ENCODE assay signal across 22 cellular contexts in genomic region chr3:56990295-56991015, GRCh38.
DNase-seq lines count a peak whose midpoint lies in the region; ATAC-seq and TF ChIP-seq lines count a peak whose summit lies in the region.
"Had no signal": no experiment of that assay in that cellular context is flagged by ENCODE, and none has a peak within 500 bp of the region (broad histone marks: within the 10 kb centered on the region; RNA-seq: fewer than 3 reads in every experiment).

No MANE protein-coding gene starts in this region.

- H3K4me3 ChIP-seq in esophagus squamous epithelium, result no peak overlapping the region
- H3K4me3 ChIP-seq in neuronal stem cell (ENCODE audit: low read length in 2 of 2), result no peak overlapping the region
- H3K4me3 ChIP-seq: BLaER1 treated with 17β-estradiol and CSF1 and Interleukin-3, amounts not matched to agents 10 nM and 100 nM; MG63; Peyer's patch had no signal

- no peak overlapping the region for H3K4ac ChIP-seq in neuronal stem cell (ENCODE audit: low read length)

- H3K9me3 ChIP-seq in esophagus squamous epithelium (no peaks in the 10 kb centered on the region), neuronal stem cell (replicated peaks in 1 of 2; ENCODE audit: control insufficient read depth in 2 of 2, insufficient read depth in 1 of 2, low read depth in 1 of 2, low read length in 2 of 2) (no peaks in the 10 kb centered on the region)
- H3K9me3 ChIP-seq: BLaER1 treated with 17β-estradiol and CSF1 and Interleukin-3, amounts not matched to agents 10 nM and 100 nM; MG63; Peyer's patch; SK-N-SH had no signal

- H3K4me1 ChIP-seq in esophagus squamous epithelium, result peaks cover 0 to 46% (median 17%) of the 10 kb centered on the region in 3 donors
- no peaks in the 10 kb centered on the region for H3K4me1 ChIP-seq in neuronal stem cell (ENCODE audit: control insufficient read depth in 2 of 2, insufficient read depth in 1 of 2, low read depth in 1 of 2, low read length in 2 of 2)

- no peak overlapping the region for H3K4me3 Mint-ChIP-seq in T-cell
- H3K4me3 Mint-ChIP-seq: HFFc6 had no signal

- H3K14ac ChIP-seq in neuronal stem cell (ENCODE audit: low read length), result no peak overlapping the region

- H3K27me3 ChIP-seq in esophagus squamous epithelium, result no peaks in the 10 kb centered on the region
- peaks cover 0 to 18% (median 3%) of the 10 kb centered on the region in 3 experiments for H3K27me3 ChIP-seq in neuronal stem cell (ENCODE audit: control insufficient read depth in 3 of 3, insufficient read depth in 3 of 3, low read depth in 1 of 3, low read length in 3 of 3)
- H3K27me3 ChIP-seq: MG63, Peyer's patch had no signal

- H3K36me3 ChIP-seq in esophagus squamous epithelium, result no peaks in the 10 kb centered on the region
- H3K36me3 ChIP-seq in neuronal stem cell (replicated peaks in 1 of 2; ENCODE audit: control insufficient read depth in 2 of 2, insufficient read depth in 2 of 2, low read length in 2 of 2), result no peaks in the 10 kb centered on the region
- H3K36me3 ChIP-seq: BLaER1 treated with 17β-estradiol and CSF1 and Interleukin-3, amounts not matched to agents 10 nM and 100 nM; MG63; Peyer's patch had no signal

- H3K27ac ChIP-seq in esophagus squamous epithelium (peak overlapping the region in 3 of 4 donors; percentile 13 to 63 (median 40)), neuronal stem cell (replicated peaks; ENCODE audit: low read length) (no peak overlapping the region)
- H3K27ac ChIP-seq: BLaER1 treated with 17β-estradiol and CSF1 and Interleukin-3, amounts not matched to agents 10 nM and 100 nM; KMS-11; Peyer's patch had no signal

- intact Hi-C loops in cardiac septum (cut with DNase I) (loop anchor here (10.0 kb wide), 1 partner anchor 234 kb away; the partner anchor contains the start of gene APPL1), Right ventricle myocardium inferior (cut with DNase I) (loop anchor here (5.0 kb wide), 1 partner anchor 232 kb away; no protein-coding TSS in a partner anchor), esophagus squamous epithelium (cut with DNase I) (loop anchor here (5.0 to 10.0 kb wide), 2 partner anchors 164 to 188 kb away; partner anchors contain the start of gene ARHGEF3)

- no peaks in the 10 kb centered on the region for H3K9me3 Mint-ChIP-seq in T-cell
- H3K9me3 Mint-ChIP-seq: HFFc6 had no signal

- H2BK12ac ChIP-seq in neuronal stem cell (ENCODE audit: low read length), result no peak overlapping the region

- DNase-seq in cardiac septum (ENCODE audit: low spot score) (peak; percentile 60), Right ventricle myocardium inferior (ENCODE audit: missing footprints) (no peak), esophagus squamous epithelium (lab: John Stamatoyannopoulos, UW) (no peak), neuronal stem cell (ENCODE audit: low spot score) (no peak), T-cell (no peak), AG08396 (ENCODE audit: low spot score) (no peak)
- DNase-seq: 8988T; CD8-positive, alpha-beta memory T cell; DND-41; HFFc6; MG63; NCI-H1092 treated with DMSO at 0.1 percent for 48 hours; NCI-H1694; NCI-H226; NCI-H524 treated with DMSO at 0.1 percent for 48 hours; Peyer's patch; Right ventricle myocardium superior; SK-N-SH had no signal

- no peak for TF ChIP-seq POLR2A in esophagus squamous epithelium (IDR thresholded peaks at IDR 0.05)

- H2BK15ac ChIP-seq in neuronal stem cell (ENCODE audit: low read length), result no peak overlapping the region

- peak overlapping the region; percentile 39 for H2AFZ ChIP-seq in neuronal stem cell (ENCODE audit: low read length)

- TF ChIP-seq CTCF in esophagus squamous epithelium (IDR thresholded peaks at IDR 0.05), result no peak

- H3K9ac ChIP-seq in neuronal stem cell (ENCODE audit: low read depth, low read length, poor library complexity), result no peak overlapping the region
- H3K9ac ChIP-seq: BLaER1 treated with 17β-estradiol and CSF1 and Interleukin-3, amounts not matched to agents 10 nM and 100 nM; KMS-11; SK-N-SH had no signal

- no peak overlapping the region for H2BK120ac ChIP-seq in neuronal stem cell (ENCODE audit: low read depth, low read length)

- POLR2A ChIA-PET in T-cell (lab: Charles Lee), result no interaction called here

- no peaks in the 10 kb centered on the region for H3K79me1 ChIP-seq in neuronal stem cell (ENCODE audit: low read depth, low read length)

- H3K4me1 Mint-ChIP-seq in T-cell, result peaks cover 15 to 20% (median 18%) of the 10 kb centered on the region in 3 donors

- H3K27ac Mint-ChIP-seq in T-cell, result no peak overlapping the region
- H3K27ac Mint-ChIP-seq: CD8-positive, alpha-beta memory T cell; HFFc6 had no signal

- no peak overlapping the region for H4K8ac ChIP-seq in neuronal stem cell (ENCODE audit: low read depth, low read length)

- ATAC-seq in Right ventricle myocardium inferior (no peak), T-cell (replicated peaks in 1 of 4) (no peak), GM21360 (IDR thresholded peaks at IDR 0.05; ENCODE audit: unreplicated experiment) (no peak), GM21529 (IDR thresholded peaks at IDR 0.05; ENCODE audit: unreplicated experiment) (no peak)

- H4K91ac ChIP-seq in neuronal stem cell (ENCODE audit: low read depth, low read length, poor library complexity), result no peak overlapping the region

- CTCF ChIA-PET in T-cell (lab: Charles Lee), result interaction anchor here (0.5 to 4.7 kb wide), 8 partner anchors 74 to 288 kb away, joined by 3 to 51 read pairs (median 9); no protein-coding TSS in a partner anchor

- no peak overlapping the region for H2BK5ac ChIP-seq in neuronal stem cell (ENCODE audit: low read length)

- H3K4me2 ChIP-seq in neuronal stem cell (ENCODE audit: insufficient read depth, low read length, poor library complexity, severe bottlenecking), result no peak overlapping the region
- H3K4me2 ChIP-seq: BLaER1 treated with 17β-estradiol and CSF1 and Interleukin-3, amounts not matched to agents 10 nM and 100 nM; KMS-11; SK-N-SH had no signal

- WGBS in esophagus squamous epithelium, 2 donors, result 75 to 80% methylated on average over 10 to 11 of the region's 11 CpGs
- no CpG with 5 or more reads among the region's 11 CpGs for WGBS in neuronal stem cell (ENCODE audit: extremely low coverage in 2 of 2, insufficient read length in 2 of 2, insufficient replicate concordance in 1 of 2), 2 donors

- no peaks in the 10 kb centered on the region for H3K36me3 Mint-ChIP-seq in T-cell

- H3K18ac ChIP-seq in neuronal stem cell (ENCODE audit: low read length), result no peak overlapping the region

- no peak overlapping the region for H3K23ac ChIP-seq in neuronal stem cell (ENCODE audit: low read depth, low read length, poor library complexity)

- H2AK5ac ChIP-seq in neuronal stem cell (ENCODE audit: low read depth, low read length), result no peak overlapping the region

- H3K27me3 Mint-ChIP-seq in T-cell, result peaks cover 3 to 17% of the 10 kb centered on the region in 2 donors
